ENCODE assay signal across 24 cellular contexts in genomic region chr18:44880170-44880569, GRCh38.
"Had no signal": no experiment of that assay in that cellular context is flagged by ENCODE, and none has a peak within 500 bp of the region (broad histone marks: within the 10 kb centered on the region; RNA-seq: fewer than 3 reads in every experiment).

No MANE protein-coding gene starts in this region.

- H3K27me3 Mint-ChIP-seq: activated CD8-positive, alpha-beta memory T cell treated with anti-CD3 and anti-CD28 coated beads, Interleukin-2, amount 10 ng/mL, durations not matched to agents 7 days and 5 days had no signal

- H3K36me3 Mint-ChIP-seq: activated naive CD8-positive, alpha-beta T cell treated with anti-CD3 and anti-CD28 coated beads, Interleukin-2, amount 10 ng/mL, durations not matched to agents 7 days and 5 days; naive thymus-derived CD8-positive, alpha-beta T cell; stimulated activated effector memory CD8-positive, alpha-beta T cell treated with anti-CD3 and anti-CD28 coated beads, Interleukin-12 subunit alpha, Interleukin-12 subunit beta, amount 100 ng/mL, for 72 hours had no signal

- H3K36me3 ChIP-seq: brain microvascular endothelial cell, neutrophil, vagina had no signal

- H3K4me3 Mint-ChIP-seq: activated CD4-positive, alpha-beta memory T cell treated with anti-CD3 and anti-CD28 coated beads, Interleukin-2, amount 10 ng/mL, durations not matched to agents 7 days and 5 days; activated CD8-positive, alpha-beta memory T cell treated with anti-CD3 and anti-CD28 coated beads, Interleukin-2, amount 10 ng/mL, durations not matched to agents 7 days and 5 days; activated naive CD8-positive, alpha-beta T cell treated with anti-CD3 and anti-CD28 coated beads, Interleukin-2, amount 10 ng/mL, durations not matched to agents 7 days and 5 days; activated T-helper 17 cell treated with anti-CD3 and anti-CD28 coated beads, Interleukin-2, amount 50 U/mL, for 72 hours; naive thymus-derived CD8-positive, alpha-beta T cell; stimulated activated effector memory CD8-positive, alpha-beta T cell treated with anti-CD3 and anti-CD28 coated beads, Interleukin-12 subunit alpha, Interleukin-12 subunit beta, amount 100 ng/mL, for 72 hours had no signal

- H3K4me3 ChIP-seq: smooth muscle cell, vagina had no signal

- H3K27ac ChIP-seq: brain microvascular endothelial cell, epithelial cell of prostate, neutrophil, parathyroid adenoma, vagina had no signal

- DNase-seq: activated CD4-positive, alpha-beta memory T cell treated with anti-CD3 and anti-CD28 coated beads, Interleukin-2, amount 10 ng/mL, durations not matched to agents 7 days and 5 days; activated CD4-positive, alpha-beta T cell treated with anti-CD3 and anti-CD28 coated beads for 48 hours; activated CD4-positive, CD25-positive, alpha-beta regulatory T cell; activated CD8-positive, alpha-beta memory T cell treated with anti-CD3 and anti-CD28 coated beads, Interleukin-2, amount 10 ng/mL, durations not matched to agents 7 days and 5 days; activated naive CD4-positive, alpha-beta T cell treated with Interleukin-2 at 50 U/mL for 16 hours; activated naive CD8-positive, alpha-beta T cell treated with anti-CD3 and anti-CD28 coated beads, Interleukin-2, amount 10 ng/mL, durations not matched to agents 7 days and 5 days; brain microvascular endothelial cell; central memory CD4-positive, alpha-beta T cell; dorsolateral prefrontal cortex; foreskin melanocyte; left ventricle myocardium superior; mesendoderm; naive thymus-derived CD8-positive, alpha-beta T cell; stimulated activated CD4-positive, alpha-beta T cell treated with anti-CD3 and anti-CD28 coated beads, Interleukin-4, amount 100 ng/mL, for 24 hours; T-helper 1 cell; T-helper 9 cell; trophoblast cell had no signal

- H3K27ac Mint-ChIP-seq: activated CD4-positive, alpha-beta memory T cell treated with anti-CD3 and anti-CD28 coated beads, Interleukin-2, amount 10 ng/mL, durations not matched to agents 7 days and 5 days; activated CD8-positive, alpha-beta memory T cell treated with anti-CD3 and anti-CD28 coated beads, Interleukin-2, amount 10 ng/mL, durations not matched to agents 7 days and 5 days; activated naive CD8-positive, alpha-beta T cell treated with anti-CD3 and anti-CD28 coated beads, Interleukin-2, amount 10 ng/mL, durations not matched to agents 7 days and 5 days; activated T-helper 17 cell treated with anti-CD3 and anti-CD28 coated beads, Interleukin-2, amount 50 U/mL, for 72 hours; naive thymus-derived CD8-positive, alpha-beta T cell; stimulated activated effector memory CD8-positive, alpha-beta T cell treated with anti-CD3 and anti-CD28 coated beads, Interleukin-12 subunit alpha, Interleukin-12 subunit beta, amount 100 ng/mL, for 72 hours had no signal

- H3K4me1 ChIP-seq: parathyroid adenoma, vagina had no signal

- H3K9me3 ChIP-seq: neutrophil, vagina had no signal

- H3K9me3 Mint-ChIP-seq: activated CD4-positive, alpha-beta memory T cell treated with anti-CD3 and anti-CD28 coated beads, Interleukin-2, amount 10 ng/mL, durations not matched to agents 7 days and 5 days; activated T-helper 17 cell treated with anti-CD3 and anti-CD28 coated beads, Interleukin-2, amount 50 U/mL, for 72 hours; stimulated activated effector memory CD8-positive, alpha-beta T cell treated with anti-CD3 and anti-CD28 coated beads, Interleukin-12 subunit alpha, Interleukin-12 subunit beta, amount 100 ng/mL, for 72 hours had no signal

- H3K4me1 Mint-ChIP-seq: activated CD4-positive, alpha-beta memory T cell treated with anti-CD3 and anti-CD28 coated beads, Interleukin-2, amount 10 ng/mL, durations not matched to agents 7 days and 5 days; activated CD8-positive, alpha-beta memory T cell treated with anti-CD3 and anti-CD28 coated beads, Interleukin-2, amount 10 ng/mL, durations not matched to agents 7 days and 5 days; activated naive CD8-positive, alpha-beta T cell treated with anti-CD3 and anti-CD28 coated beads, Interleukin-2, amount 10 ng/mL, durations not matched to agents 7 days and 5 days; activated T-helper 17 cell treated with anti-CD3 and anti-CD28 coated beads, Interleukin-2, amount 50 U/mL, for 72 hours; naive thymus-derived CD8-positive, alpha-beta T cell had no signal

- H3K27me3 ChIP-seq: brain microvascular endothelial cell, dorsolateral prefrontal cortex, vagina had no signal
